ENCODE assay signal across 15 cellular contexts in genomic region chr10:89003344-89003743, GRCh38. TPM values are rescaled to one million over a fixed set of nuclear protein-coding genes. Genes with fewer than 3 reads are reported as not detected.
DNase-seq lines count a peak whose midpoint lies in the region; ATAC-seq and TF ChIP-seq lines count a peak whose summit lies in the region.
"Had no signal": no experiment of that assay in that cellular context is flagged by ENCODE, and none has a peak within 500 bp of the region (broad histone marks: within the 10 kb centered on the region; RNA-seq: fewer than 3 reads in every experiment).

No MANE protein-coding gene starts in this region.

- no peak overlapping the region for H2AFZ ChIP-seq in IMR-90 (replicated peaks; ENCODE audit: low read length, poor library complexity)

- H3K56ac ChIP-seq in IMR-90 (ENCODE audit: extremely low read depth, insufficient read depth, low read length), result no peak overlapping the region

- ATAC-seq in IMR-90 (ENCODE audit: low read depth) (no peak), GM21786 (IDR thresholded peaks at IDR 0.05; ENCODE audit: unreplicated experiment) (no peak)
- peak; percentile 60 for ATAC-seq in activated T-helper 17 cell treated with anti-CD3 and anti-CD28 coated beads, Interleukin-2, amount 50 U/mL, for 72 hours (replicated peaks)
- ATAC-seq: HCT116, left cardiac atrium had no signal

- no TSS peak for BruUV-seq in IMR-90 (replicated peaks; lab: Mats Ljungman, UMichigan)

- peaks cover 23 to 48% of the 10 kb centered on the region in 2 experiments for H3K79me1 ChIP-seq in IMR-90 (ENCODE audit: low read depth in 1 of 2, low read length in 2 of 2)

- H2AK9ac ChIP-seq in IMR-90 (replicated peaks; ENCODE audit: low read depth, low read length, poor library complexity), result no peak overlapping the region

- TF ChIP-seq RAD21 in IMR-90 (IDR thresholded peaks at IDR 0.05; ENCODE audit: low read length), result no peak

- H3K27me3 Mint-ChIP-seq in activated T-cell treated with anti-CD3 and anti-CD28 coated beads, Interleukin-2, amount 50 U/mL, for 24 hours, result no peaks in the 10 kb centered on the region
- no peaks in the 10 kb centered on the region for H3K27me3 Mint-ChIP-seq in activated T-helper 17 cell treated with anti-CD3 and anti-CD28 coated beads, Interleukin-2, amount 50 U/mL, for 72 hours

- WGBS in IMR-90 (ENCODE audit: extremely low coverage in 2 of 2, insufficient read length in 1 of 2), 2 experiments, result no CpG with 5 or more reads among the region's 2 CpGs

- no peak overlapping the region for H3K4ac ChIP-seq in IMR-90 (ENCODE audit: low read depth, low read length)

- H3K36me3 ChIP-seq in IMR-90 (ENCODE audit: control insufficient read depth, insufficient read depth, low read length), result peaks cover 16% of the 10 kb centered on the region

- H4K20me1 ChIP-seq in IMR-90 (ENCODE audit: insufficient read depth, low read length), result peaks cover 15% of the 10 kb centered on the region; the same call in 1 of the 2 replicates

- H3K4me3 ChIP-seq in IMR-90 (ENCODE audit: insufficient read depth, low read depth, low read length), result no peak overlapping the region
- H3K4me3 ChIP-seq: upper lobe of left lung had no signal

- no peak overlapping the region for H4K8ac ChIP-seq in IMR-90 (ENCODE audit: low read depth in 2 of 2, low read length in 2 of 2)

- no peak overlapping the region for H3K4me2 ChIP-seq in IMR-90 (ENCODE audit: low read depth, low read length)

- no peak overlapping the region for H3K27ac ChIP-seq in IMR-90 (ENCODE audit: insufficient read depth, low read length)

- no peak overlapping the region for H2BK15ac ChIP-seq in IMR-90 (ENCODE audit: low read depth, low read length)

- peaks cover 57% of the 10 kb centered on the region for H3K4me1 Mint-ChIP-seq in activated T-cell treated with anti-CD3 and anti-CD28 coated beads, Interleukin-2, amount 50 U/mL, for 24 hours (ENCODE audit: low read depth)
- H3K4me1 Mint-ChIP-seq in activated T-helper 17 cell treated with anti-CD3 and anti-CD28 coated beads, Interleukin-2, amount 50 U/mL, for 72 hours, result peaks cover 43% of the 10 kb centered on the region

- TF ChIP-seq POLR2A in IMR-90 (IDR thresholded peaks at IDR 0.05; ENCODE audit: low read depth, low read length), result no peak

- POLR2A ChIA-PET in IMR-90 (lab: Charles Lee; ENCODE audit: unreplicated experiment), result no interaction called here

- H3K36me3 Mint-ChIP-seq in activated T-cell treated with anti-CD3 and anti-CD28 coated beads, Interleukin-2, amount 50 U/mL, for 24 hours (ENCODE audit: low read depth), result peaks cover 41% of the 10 kb centered on the region
- H3K36me3 Mint-ChIP-seq in activated T-helper 17 cell treated with anti-CD3 and anti-CD28 coated beads, Interleukin-2, amount 50 U/mL, for 72 hours (ENCODE audit: low read depth), result peaks cover 90% of the 10 kb centered on the region

- H3K27ac Mint-ChIP-seq in activated T-cell treated with anti-CD3 and anti-CD28 coated beads, Interleukin-2, amount 50 U/mL, for 24 hours, result peak overlapping the region; percentile 90
- H3K27ac Mint-ChIP-seq in activated T-helper 17 cell treated with anti-CD3 and anti-CD28 coated beads, Interleukin-2, amount 50 U/mL, for 72 hours, result peak overlapping the region; percentile 90

- no peak overlapping the region for H3K9ac ChIP-seq in IMR-90 (ENCODE audit: low read depth, low read length)

- no peaks in the 10 kb centered on the region for H3K9me3 Mint-ChIP-seq in activated T-cell treated with anti-CD3 and anti-CD28 coated beads, Interleukin-2, amount 50 U/mL, for 24 hours
- H3K9me3 Mint-ChIP-seq in activated T-helper 17 cell treated with anti-CD3 and anti-CD28 coated beads, Interleukin-2, amount 50 U/mL, for 72 hours, result no peaks in the 10 kb centered on the region
- H3K9me3 Mint-ChIP-seq: CD14-positive monocyte had no signal

- dilution Hi-C loops in IMR-90 (cut with HindIII; ENCODE audit: low sequenced_read_pairs, unreplicated experiment), result loop anchor here (25.0 kb wide), 1 partner anchor 209 kb away; the partner anchor contains the start of gene CH25H

- H3K27me3 ChIP-seq in IMR-90 (ENCODE audit: control insufficient read depth, insufficient read depth, low read length), result no peaks in the 10 kb centered on the region
- H3K27me3 ChIP-seq: upper lobe of left lung had no signal

- no peak overlapping the region for H4K5ac ChIP-seq in IMR-90 (ENCODE audit: low read depth, low read length)

- H3K14ac ChIP-seq in IMR-90 (replicated peaks; ENCODE audit: low read depth, low read length), result no peak overlapping the region

- intact Hi-C loops in IMR-90 (cut with micrococcal nuclease), result no loop called here

- H2BK20ac ChIP-seq in IMR-90 (ENCODE audit: low read depth, low read length), result no peak overlapping the region

- H3K23ac ChIP-seq in IMR-90 (ENCODE audit: low read depth, low read length), result no peak overlapping the region

- H3K9me1 ChIP-seq in IMR-90 (ENCODE audit: insufficient read depth, low read length), result peaks cover 10% of the 10 kb centered on the region; the same call in 1 of the 2 replicates

- no peak overlapping the region for H2BK120ac ChIP-seq in IMR-90 (ENCODE audit: low read depth, low read length)

- H3K4me3 Mint-ChIP-seq in activated T-cell treated with anti-CD3 and anti-CD28 coated beads, Interleukin-2, amount 50 U/mL, for 24 hours, result no peak overlapping the region
- H3K4me3 Mint-ChIP-seq in activated T-helper 17 cell treated with anti-CD3 and anti-CD28 coated beads, Interleukin-2, amount 50 U/mL, for 72 hours, result peak overlapping the region; percentile 89
- H3K4me3 Mint-ChIP-seq: CD14-positive monocyte had no signal

- H2AK5ac ChIP-seq in IMR-90 (ENCODE audit: low read depth, low read length), result no peak overlapping the region

- TF ChIP-seq CTCF in IMR-90 (conservative IDR thresholded peaks at IDR 0.05; ENCODE audit: low read depth, low read length), result no peak

- no peak overlapping the region for H2BK5ac ChIP-seq in IMR-90 (ENCODE audit: low read depth, low read length, poor library complexity, severe bottlenecking)

- H3K9me3 ChIP-seq in IMR-90 (ENCODE audit: control insufficient read depth, insufficient read depth, low read length), result no peaks in the 10 kb centered on the region
- H3K9me3 ChIP-seq: upper lobe of left lung had no signal

- peaks cover 11% of the 10 kb centered on the region for H3K4me1 ChIP-seq in IMR-90 (ENCODE audit: control insufficient read depth, insufficient read depth, low read length)

- CTCF ChIA-PET in IMR-90 (lab: Yijun Ruan, JAX), result interaction anchor here (0.7 kb wide), 1 partner anchor 16 kb away, joined by 4 read pairs; no protein-coding TSS in a partner anchor

- H3K18ac ChIP-seq in IMR-90 (ENCODE audit: low read depth, low read length), result no peak overlapping the region

- in situ Hi-C loops in IMR-90 (cut with MboI; ENCODE audit: low sequenced_read_pairs), result no loop called here

- DNase-seq in activated T-cell treated with anti-CD3 and anti-CD28 coated beads, Interleukin-2, amount 50 U/mL, for 24 hours, result no peak
- DNase-seq in activated T-cell treated with anti-CD3 and anti-CD28 coated beads for 4 hours (no peak), IMR-90 (peak; percentile 18), retina (peak; percentile 15), SKM-1 (lab: John Stamatoyannopoulos, UW; ENCODE audit: unreplicated experiment) (no peak)
- DNase-seq in stimulated activated CD4-positive, alpha-beta T cell treated with anti-CD3 and anti-CD28 coated beads, Interleukin-15, amount 100 ng/mL, for 24 hours, result no peak
- DNase-seq: activated CD4-positive, alpha-beta T cell treated with anti-CD3 and anti-CD28 coated beads, Interleukin-2, amount 50 U/mL, for 4 hours; hippocampal formation; left cardiac atrium; NCI-H1417 treated with DMSO at 0.1 percent for 48 hours; upper lobe of left lung had no signal

- no peak overlapping the region for H4K91ac ChIP-seq in IMR-90 (ENCODE audit: insufficient read depth, low read depth, low read length)

TF ChIP-seq in IMR-90, 13 proteins besides CTCF, POLR2A, EP300 and RAD21 (continues in another document):
- no peak for TF ChIP-seq NFE2L2 (IDR thresholded peaks at IDR 0.05; ENCODE audit: low read depth, low read length)
- TF ChIP-seq SMC3 (IDR thresholded peaks at IDR 0.05; ENCODE audit: low read depth, low read length), result no peak
- no peak for TF ChIP-seq RCOR1 (IDR thresholded peaks at IDR 0.05; ENCODE audit: insufficient replicate concordance, low read length)
- TF ChIP-seq MAFK (IDR thresholded peaks at IDR 0.05; ENCODE audit: low read depth, low read length), result no peak
- TF ChIP-seq ELK1 (IDR thresholded peaks at IDR 0.05; ENCODE audit: borderline replicate concordance, low read depth, low read length), result no peak
- no peak for TF ChIP-seq MAZ (IDR thresholded peaks at IDR 0.05; ENCODE audit: borderline replicate concordance, low read depth, low read length)
- TF ChIP-seq MXI1 (IDR thresholded peaks at IDR 0.05; ENCODE audit: borderline replicate concordance, low read depth, low read length), result no peak
- no peak for TF ChIP-seq USF2 (IDR thresholded peaks at IDR 0.05; ENCODE audit: low read depth, low read length)

RNA-seq across cellular contexts. Expression of gene FAS, which starts 12.7 kb away (rescaled TPM):
- 53.8 and 54.7 TPM in 2 replicates for total RNA-seq in IMR-90 (2012; rRNA removed)
- 31.1 and 34.3 TPM in 2 replicates for polyA plus RNA-seq in IMR-90 (2012; rRNA removed)
- 11.6 and 17.5 TPM in 2 replicates for polyA plus RNA-seq in IMR-90 (2012; cell fraction: cytosol; rRNA removed)
- polyA plus RNA-seq in IMR-90 (2012; cell fraction: nucleus; rRNA removed; ENCODE audit: low replicate concordance), result 7.6 and 49.3 TPM in 2 replicates
- 100 to 1,000 TPM; 105 to 121 TPM for total RNA-seq in activated T-helper 17 cell treated with anti-CD3 and anti-CD28 coated beads, Interleukin-2, amount 50 U/mL, for 72 hours

RNA-seq across cellular contexts. Expression of gene ACTA2, which starts 50.8 kb away (rescaled TPM):
- total RNA-seq in IMR-90 (2012; rRNA removed), result 757 and 978 TPM in 2 replicates
- polyA plus RNA-seq in IMR-90 (2012; rRNA removed), result 1,117 and 1,235 TPM in 2 replicates
- 948 and 1,147 TPM in 2 replicates for polyA plus RNA-seq in IMR-90 (2012; cell fraction: cytosol; rRNA removed)
- polyA plus RNA-seq in IMR-90 (2012; cell fraction: nucleus; rRNA removed; ENCODE audit: low replicate concordance), result 396 and 625 TPM in 2 replicates
- total RNA-seq in activated T-helper 17 cell treated with anti-CD3 and anti-CD28 coated beads, Interleukin-2, amount 50 U/mL, for 72 hours, result 10 to 100 TPM; 14.6 to 29.6 TPM

Comparison
In these comparisons a context has a peak if more than half of its experiments do, and no peak if none do; other contexts are left out.
1. DNase-seq: peak in IMR-90 (single experiment) and retina (single experiment); none in activated T-cell treated with anti-CD3 and anti-CD28 coated beads, Interleukin-2, amount 50 U/mL, for 24 hours (single experiment), activated T-cell treated with anti-CD3 and anti-CD28 coated beads for 4 hours (single experiment), stimulated activated CD4-positive, alpha-beta T cell treated with anti-CD3 and anti-CD28 coated beads, Interleukin-15, amount 100 ng/mL, for 24 hours (single experiment) and SKM-1 (single experiment).
2. RNA of gene ACTA2, which starts 50.8 kb away (total RNA-seq): 757 to 978 TPM in IMR-90; 14.6 to 29.6 TPM in activated T-helper 17 cell treated with anti-CD3 and anti-CD28 coated beads, Interleukin-2, amount 50 U/mL, for 72 hours; every median in the first group is over 10 times any median in the second.